In the genomic region with DNA sequence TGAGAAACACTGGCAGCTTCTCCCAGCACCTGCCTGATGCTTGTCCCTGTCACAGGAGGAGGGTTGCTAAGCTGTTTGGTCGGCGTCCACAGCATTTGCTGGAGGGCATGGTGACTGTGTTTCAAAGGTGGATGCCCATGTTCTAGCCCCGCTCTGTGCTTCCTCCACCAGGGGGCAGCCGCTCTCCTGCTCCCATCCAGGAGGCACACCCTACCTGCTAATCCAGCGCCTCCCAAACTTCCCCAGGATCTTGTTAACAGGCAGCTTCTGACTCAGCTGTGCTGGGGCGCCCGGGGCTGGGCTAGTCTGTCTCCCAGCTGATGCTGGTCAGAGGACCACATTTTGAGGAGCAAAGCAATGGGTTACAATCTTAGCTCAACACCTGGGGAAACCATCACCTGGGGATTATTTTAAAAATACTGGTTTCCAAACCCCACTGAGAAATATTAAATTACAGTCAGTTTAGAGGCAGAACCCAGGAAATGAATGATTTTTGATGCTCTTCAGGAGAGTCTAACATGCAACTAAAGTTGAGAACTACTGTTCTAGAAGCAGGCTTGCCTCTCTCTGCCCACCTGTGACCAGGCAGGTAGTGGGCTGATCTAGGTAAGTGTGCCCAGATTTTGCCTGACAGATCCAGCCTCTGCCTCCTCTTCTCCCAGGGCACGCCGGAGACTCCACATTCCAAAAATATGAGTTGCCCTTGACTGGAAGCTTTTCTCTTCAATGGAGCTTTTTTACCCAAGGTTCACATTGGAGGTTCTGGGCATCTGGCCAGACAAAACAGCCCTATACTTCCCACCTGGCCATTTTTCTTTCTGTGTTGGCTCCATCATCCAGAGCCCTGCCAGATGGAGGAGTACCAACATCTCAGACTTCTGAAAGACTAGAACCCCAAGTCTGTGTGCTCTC, we compare ENCODE assay signal across 8 cellular contexts.
A peak's percentile ranks its signal among the peaks of the same experiment; 100 is the strongest.
DNase-seq lines count a peak whose midpoint lies in the region; TF ChIP-seq lines count a peak whose summit lies in the region.

No MANE protein-coding gene starts in this region.

- no peaks in the 10 kb centered on the region for H3K9me3 ChIP-seq in A673 (ENCODE audit: low read depth, low read length, poor library complexity, severe bottlenecking)
- no peaks in the 10 kb centered on the region for H3K9me3 ChIP-seq in left ventricle myocardium inferior (replicated peaks)

- H3K27me3 ChIP-seq in A673 (replicated peaks; ENCODE audit: insufficient read depth, low read depth, low read length, poor library complexity) (peaks cover 38% of the 10 kb centered on the region), left ventricle myocardium inferior (ENCODE audit: low read depth) (peaks cover 93% of the 10 kb centered on the region)

- no peaks in the 10 kb centered on the region for H3K36me3 ChIP-seq in A673 (ENCODE audit: insufficient read depth, low read length, poor library complexity, severe bottlenecking)
- no peaks in the 10 kb centered on the region for H3K36me3 ChIP-seq in left ventricle myocardium inferior

- H3K4me1 ChIP-seq in A673 (ENCODE audit: insufficient read depth, low read length, poor library complexity, severe bottlenecking) (no peaks in the 10 kb centered on the region), left ventricle myocardium inferior (no peaks in the 10 kb centered on the region)

- intact Hi-C loops in A673 (cut with micrococcal nuclease; ENCODE audit: unreplicated experiment): no loop called here
- intact Hi-C loops in left ventricle myocardium inferior (cut with micrococcal nuclease): no loop called here

- H3K4me3 ChIP-seq in A673 (ENCODE audit: low read depth, low read length, poor library complexity, severe bottlenecking): no peak overlapping the region
- no peak overlapping the region for H3K4me3 ChIP-seq in GM12875 (ENCODE audit: low read depth, low read length)
- H3K4me3 ChIP-seq in left ventricle myocardium inferior: no peak overlapping the region

- TF ChIP-seq CTCF in A673 (conservative IDR thresholded peaks at IDR 0.05; ENCODE audit: low read depth, low read length): peak; percentile 74
- peak; percentile 92 for TF ChIP-seq CTCF in GM12875 (IDR thresholded peaks at IDR 0.05; ENCODE audit: borderline replicate concordance, insufficient read depth, low read depth, low read length)
- peak; percentile 58 for TF ChIP-seq CTCF in left ventricle myocardium inferior (IDR thresholded peaks at IDR 0.05; ENCODE audit: borderline replicate concordance)

- CTCF ChIA-PET in A673 (lab: Charles Lee): interaction anchor here (0.6 to 0.7 kb wide), 2 partner anchors 64 to 270 kb away, joined by 3 to 4 read pairs; no protein-coding TSS in a partner anchor

- no TSS peak for BruUV-seq in A673 (replicated peaks; lab: Mats Ljungman, UMichigan)

- DNase-seq in A673 (ENCODE audit: low spot score) (peak; percentile 61), NCI-H2196 (lab: John Stamatoyannopoulos, UW; ENCODE audit: unreplicated experiment) (peak; percentile 40), activated T-cell treated with anti-CD3 and anti-CD28 coated beads for 1 hour (ENCODE audit: low read depth) (peak; percentile 8), left ventricle myocardium inferior (peak; percentile 21), NCI-H1694 treated with DMSO at 0.1 percent for 48 hours (lab: John Stamatoyannopoulos, UW) (no peak), NCI-H2029 treated with DMSO at 0.1 percent for 48 hours (lab: John Stamatoyannopoulos, UW) (no peak)
- DNase-seq in stimulated activated CD4-positive, alpha-beta T cell treated with anti-CD3 and anti-CD28 coated beads, Interleukin-4, amount 100 ng/mL, for 1 hour: peak; percentile 41

- H3K27ac ChIP-seq in A673 (ENCODE audit: low read depth, low read length, poor library complexity, severe bottlenecking) (no peak overlapping the region), left ventricle myocardium inferior (replicated peaks) (no peak overlapping the region)

- POLR2A ChIA-PET in A673 (lab: Charles Lee; ENCODE audit: low non-redundant PET): no interaction called here

Comparison
In these comparisons a context has a peak if more than half of its experiments do, and no peak if none do; other contexts are left out.
1. DNase-seq: peak in A673 (single experiment), NCI-H2196 (single experiment), activated T-cell treated with anti-CD3 and anti-CD28 coated beads for 1 hour (single experiment), left ventricle myocardium inferior (single experiment) and stimulated activated CD4-positive, alpha-beta T cell treated with anti-CD3 and anti-CD28 coated beads, Interleukin-4, amount 100 ng/mL, for 1 hour (single experiment); none in NCI-H1694 treated with DMSO at 0.1 percent for 48 hours (single experiment) and NCI-H2029 treated with DMSO at 0.1 percent for 48 hours (single experiment).
2. Peak in every context shown above with its lines, with median percentiles within 50 percentile points of each other: CTCF ChIP-seq.